In the genomic region with DNA sequence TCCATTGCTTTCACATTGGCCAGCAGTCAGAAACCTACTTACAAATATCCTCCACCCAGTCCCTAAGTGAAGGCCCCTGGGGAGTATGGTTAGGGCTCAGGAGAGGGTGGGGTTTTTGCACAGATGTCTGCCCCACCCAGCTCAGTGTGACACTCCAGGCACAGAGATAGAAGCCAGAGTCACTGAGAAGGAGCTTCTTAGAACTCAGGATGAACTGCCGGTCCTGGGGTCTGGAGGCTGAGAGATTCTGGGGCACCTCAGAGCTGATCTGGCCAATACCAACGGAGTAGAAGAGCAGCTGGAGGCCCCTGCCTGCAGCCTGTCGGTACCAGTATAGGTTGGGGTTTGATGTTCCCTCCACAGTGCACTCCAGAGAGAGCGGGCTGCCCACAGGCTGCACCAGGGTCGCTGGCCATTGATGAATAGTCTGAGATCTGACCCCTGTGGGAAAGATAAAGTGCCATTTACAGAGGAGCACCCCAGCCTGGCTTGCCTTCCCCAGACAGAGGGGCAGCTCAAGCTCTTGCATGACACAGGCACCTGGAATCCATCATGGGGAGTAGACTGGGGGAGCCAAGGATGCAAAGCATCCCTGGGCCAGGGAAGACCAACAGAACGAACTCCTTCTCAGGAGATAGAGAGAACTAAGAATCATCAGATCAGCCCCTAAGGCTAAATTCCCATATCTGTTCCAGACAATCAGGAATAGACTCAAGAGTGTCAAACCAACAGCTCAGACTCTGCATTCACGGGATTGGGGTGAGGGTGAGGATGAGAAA, we compare ENCODE assay signal across 14 cellular contexts. TPM values are rescaled to one million over a fixed set of nuclear protein-coding genes. Genes with fewer than 3 reads are reported as not detected.
DNase-seq lines count a peak whose midpoint lies in the region; ATAC-seq and TF ChIP-seq lines count a peak whose summit lies in the region.
"Had no signal": no experiment of that assay in that cellular context is flagged by ENCODE, and none has a peak within 500 bp of the region (broad histone marks: within the 10 kb centered on the region; RNA-seq: fewer than 3 reads in every experiment).

No MANE protein-coding gene starts in this region.

- H3K4me3 ChIP-seq in HUES48 (ENCODE audit: low read depth, low read length), result peak overlapping the region; percentile 14; the same call in 1 of the 2 replicates

- POLR2A ChIA-PET in activated CD8-positive, alpha-beta T cell treated with anti-CD3 and anti-CD28 coated beads for 36 hours (lab: Charles Lee), result interaction anchor here (1.5 to 25.3 kb wide), 2 partner anchors 9 to 20 kb away, joined by 4 to 1391 read pairs; no protein-coding TSS in a partner anchor

- H3K4me3 Mint-ChIP-seq in activated CD8-positive, alpha-beta T cell treated with anti-CD3 and anti-CD28 coated beads for 36 hours, result peak overlapping the region; percentile 31
- peak overlapping the region; percentile 63 to 95 (median 86) for H3K4me3 Mint-ChIP-seq in naive B cell

- peak overlapping the region; percentile 95 for H3K27ac ChIP-seq in HUES48 (ENCODE audit: low read depth, low read length)
- H3K27ac ChIP-seq in foreskin keratinocyte, result no peak overlapping the region

- H3K9ac ChIP-seq in HUES48 (ENCODE audit: low read depth, low read length), result no peak overlapping the region

- no peaks in the 10 kb centered on the region for H3K36me3 Mint-ChIP-seq in activated CD8-positive, alpha-beta T cell treated with anti-CD3 and anti-CD28 coated beads for 36 hours (ENCODE audit: low read depth)
- H3K36me3 Mint-ChIP-seq in naive B cell, result peaks cover 0 to 12% of the 10 kb centered on the region in 2 donors

- H3K9me3 ChIP-seq in HUES48 (ENCODE audit: control insufficient read depth, insufficient read depth, low read length), result no peaks in the 10 kb centered on the region

- CTCF ChIA-PET in activated CD8-positive, alpha-beta T cell treated with anti-CD3 and anti-CD28 coated beads for 36 hours (lab: Charles Lee), result interaction anchor here (1.0 to 8.6 kb wide), 24 partner anchors 9 to 509 kb away, joined by 3 to 117 read pairs (median 5); no protein-coding TSS in a partner anchor

- no peaks in the 10 kb centered on the region for H3K36me3 ChIP-seq in HUES48 (ENCODE audit: control insufficient read depth, insufficient read depth, low read length)

- H3K4me1 ChIP-seq in HUES48 (ENCODE audit: control insufficient read depth, insufficient read depth, low read length), result peaks cover 32% of the 10 kb centered on the region
- no peaks in the 10 kb centered on the region for H3K4me1 ChIP-seq in foreskin keratinocyte

- H3K9me3 Mint-ChIP-seq in activated CD8-positive, alpha-beta T cell treated with anti-CD3 and anti-CD28 coated beads for 36 hours, result no peaks in the 10 kb centered on the region
- peaks cover 0 to 3% (median 0%) of the 10 kb centered on the region in 7 donors for H3K9me3 Mint-ChIP-seq in naive B cell

- H3K4me1 Mint-ChIP-seq in activated CD8-positive, alpha-beta T cell treated with anti-CD3 and anti-CD28 coated beads for 36 hours (ENCODE audit: low read depth), result peaks cover 58% of the 10 kb centered on the region
- peaks cover 66 to 74% (median 72%) of the 10 kb centered on the region in 3 donors for H3K4me1 Mint-ChIP-seq in naive B cell

- H3K27me3 ChIP-seq in HUES48 (ENCODE audit: control insufficient read depth, insufficient read depth, low read length) (no peaks in the 10 kb centered on the region), foreskin keratinocyte (peaks cover 21% of the 10 kb centered on the region)

- ATAC-seq in activated CD8-positive, alpha-beta T cell treated with anti-CD3 and anti-CD28 coated beads for 36 hours, result no peak
- ATAC-seq in naive B cell (ENCODE audit: low read depth in 2 of 2) (peak; percentile 7 to 16), HG03108 (IDR thresholded peaks at IDR 0.05; ENCODE audit: unreplicated experiment) (no peak), foreskin keratinocyte (no peak)
- ATAC-seq: left colon had no signal

- intact Hi-C loops in activated CD8-positive, alpha-beta T cell treated with anti-CD3 and anti-CD28 coated beads for 36 hours (cut with micrococcal nuclease), result loop anchor here (5.0 kb wide), 1 partner anchor 490 kb away; no protein-coding TSS in a partner anchor

- peak; percentile 64 for DNase-seq in Daoy (ENCODE audit: low read depth)
- DNase-seq in activated CD8-positive, alpha-beta T cell treated with anti-CD3 and anti-CD28 coated beads for 36 hours, result no peak
- DNase-seq in naive B cell, result peak; percentile 51
- DNase-seq in NOMO-1 treated with DMSO at 0.1 percent for 48 hours (lab: John Stamatoyannopoulos, UW; ENCODE audit: unreplicated experiment), result no peak
- no peak for DNase-seq in foreskin keratinocyte
- DNase-seq: DMS153; Kasumi-1; left colon; stimulated activated CD4-positive, alpha-beta T cell treated with anti-CD3 and anti-CD28 coated beads, Interleukin-1b, Interleukin-23, amount 100 ng/mL, for 48 hours had no signal

- peak overlapping the region; percentile 97 for H3K27ac Mint-ChIP-seq in activated CD8-positive, alpha-beta T cell treated with anti-CD3 and anti-CD28 coated beads for 36 hours
- H3K27ac Mint-ChIP-seq in naive B cell, result peak overlapping the region; percentile 17 to 100 (median 92)

- TF ChIP-seq CTCF in activated CD8-positive, alpha-beta T cell treated with anti-CD3 and anti-CD28 coated beads for 36 hours (IDR thresholded peaks at IDR 0.05), result no peak
- TF ChIP-seq CTCF in foreskin keratinocyte (conservative IDR thresholded peaks at IDR 0.05), result no peak

- H3K27me3 Mint-ChIP-seq in activated CD8-positive, alpha-beta T cell treated with anti-CD3 and anti-CD28 coated beads for 36 hours, result no peaks in the 10 kb centered on the region
- no peaks in the 10 kb centered on the region for H3K27me3 Mint-ChIP-seq in naive B cell

RNA-seq across cellular contexts. Expression of gene PRSS2, which starts 41.9 kb away (rescaled TPM):
- total RNA-seq in Daoy (2014; rRNA removed; shearing (Covaris generic)), result not detected in 2 replicates
- not detected for total RNA-seq in activated CD8-positive, alpha-beta T cell treated with anti-CD3 and anti-CD28 coated beads for 36 hours
- under 1 TPM in 1 of 6 donors, not detected in 5; 0.41 TPM for polyA plus RNA-seq in naive B cell (ENCODE audit: low read depth in 6 of 6)
- not detected in 2 replicates for total RNA-seq in foreskin keratinocyte
- 0.18 TPM in 1 of 2 replicates, not detected in the other for polyA plus RNA-seq in foreskin keratinocyte
- total RNA-seq: cerebellum, osteocyte, subcutaneous adipose tissue had no signal

RNA-seq across cellular contexts. Expression of gene EPHB6, which starts 42.2 kb away (rescaled TPM):
- total RNA-seq in Daoy (2014; rRNA removed; shearing (Covaris generic)), result 12.9 and 20.4 TPM in 2 replicates
- total RNA-seq in activated CD8-positive, alpha-beta T cell treated with anti-CD3 and anti-CD28 coated beads for 36 hours, result 1 to 10 TPM; 3.5 to 5.5 TPM
- 10 to 100 TPM in 5 of 6 donors, 1 to 10 TPM in 1; 10.0 to 32.4 (median 19.0) TPM for polyA plus RNA-seq in naive B cell (ENCODE audit: low read depth in 6 of 6)
- total RNA-seq in foreskin keratinocyte, result 0.78 and 1.6 TPM in 2 replicates
- 0.87 and 1.5 TPM in 2 replicates for polyA plus RNA-seq in foreskin keratinocyte

Comparison
In these comparisons a context has a peak if more than half of its experiments do, and no peak if none do; other contexts are left out.
1. DNase-seq: peak in Daoy (single experiment) and naive B cell (single experiment); none in activated CD8-positive, alpha-beta T cell treated with anti-CD3 and anti-CD28 coated beads for 36 hours (single experiment), NOMO-1 treated with DMSO at 0.1 percent for 48 hours (single experiment) and foreskin keratinocyte (0 of 2).
2. ATAC-seq: peak in naive B cell (2 of 2); none in activated CD8-positive, alpha-beta T cell treated with anti-CD3 and anti-CD28 coated beads for 36 hours (single experiment), HG03108 (single experiment) and foreskin keratinocyte (single experiment).